Comparison of ENCODE assay signal across 8 cellular contexts in the genomic region with DNA sequence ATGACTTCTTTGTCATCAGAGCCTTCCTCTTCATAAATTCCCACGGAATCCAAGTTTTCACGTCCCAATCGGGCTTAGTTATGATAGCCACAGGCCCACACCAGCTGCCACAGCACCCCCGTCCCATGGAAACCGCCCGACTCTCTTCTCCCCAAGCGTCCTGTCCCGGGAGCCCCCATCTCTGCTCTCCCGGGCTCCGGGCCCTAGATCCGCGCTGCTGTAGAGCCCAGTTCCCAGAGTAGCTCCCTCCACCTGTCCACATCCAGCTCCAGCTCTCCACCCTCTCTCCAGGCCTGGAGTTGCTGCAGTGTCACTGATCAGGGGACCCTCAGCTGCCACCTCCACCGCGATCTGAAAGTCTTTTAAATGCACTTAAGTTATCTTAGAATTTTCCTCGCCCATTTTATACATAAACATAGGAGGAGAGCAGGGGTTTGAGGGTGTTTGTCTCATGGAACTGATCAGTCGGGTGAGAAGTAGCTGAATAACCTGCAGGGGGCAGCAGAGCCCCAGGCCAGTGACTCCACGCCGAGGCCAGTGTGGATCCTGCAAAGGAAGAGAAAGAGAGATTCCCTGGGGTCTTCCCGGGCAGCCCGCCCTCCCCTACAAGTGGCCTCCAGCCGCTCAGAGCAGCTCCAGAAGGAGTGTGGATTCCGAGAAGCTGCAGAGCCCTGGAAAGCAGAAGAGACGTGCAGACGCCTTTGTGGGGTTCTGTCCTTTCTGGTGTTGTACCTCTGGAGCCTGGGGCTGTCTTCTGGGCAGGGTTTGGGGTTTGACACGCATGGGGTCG.
DNase-seq lines count a peak whose midpoint lies in the region; ATAC-seq and TF ChIP-seq lines count a peak whose summit lies in the region.

No MANE protein-coding gene starts in this region.

- peak; percentile 85 for TF ChIP-seq CTCF in choroid plexus epithelial cell (conservative IDR thresholded peaks at IDR 0.05; ENCODE audit: low read depth, low read length)

- peak; percentile 60 for DNase-seq in NCI-H2196 (lab: John Stamatoyannopoulos, UW; ENCODE audit: unreplicated experiment)
- DNase-seq in activated CD4-positive, alpha-beta T cell treated with anti-CD3 and anti-CD28 coated beads for 24 hours (ENCODE audit: low read depth in 2 of 2): peak; percentile 58 to 63
- DNase-seq in choroid plexus epithelial cell (ENCODE audit: low read depth): peak; percentile 78
- peak; percentile 94 for DNase-seq in left kidney (ENCODE audit: low read depth, low spot score)
- DNase-seq in stimulated activated CD4-positive, alpha-beta T cell treated with anti-CD3 and anti-CD28 coated beads, Interleukin-1b, Interleukin-23, amount 100 ng/mL, for 48 hours: peak; percentile 67

- H3K4me3 ChIP-seq in choroid plexus epithelial cell (ENCODE audit: low read depth, low read length): no peak overlapping the region

- ATAC-seq in GM18861 (IDR thresholded peaks at IDR 0.05; ENCODE audit: unreplicated experiment) (peak; percentile 34), GM18907 (IDR thresholded peaks at IDR 0.05; ENCODE audit: unreplicated experiment) (no peak), GM19397 (IDR thresholded peaks at IDR 0.05; ENCODE audit: unreplicated experiment) (no peak)
